Comparison of ENCODE assay signal across 19 cellular contexts in genomic region chr2:65354773-65355172, GRCh38.
"Had no signal": no experiment of that assay in that cellular context is flagged by ENCODE, and none has a peak within 500 bp of the region (broad histone marks: within the 10 kb centered on the region; RNA-seq: fewer than 3 reads in every experiment).

No MANE protein-coding gene starts in this region.

- H3K9ac ChIP-seq: neural progenitor cell had no signal

- H2AFZ ChIP-seq: neural progenitor cell had no signal

- H3K27ac ChIP-seq: gastroesophageal sphincter, heart left ventricle, right atrium auricular region had no signal

- H3K36me3 ChIP-seq: gastroesophageal sphincter, heart left ventricle, neural progenitor cell, right atrium auricular region, transverse colon had no signal

- H3K9me3 ChIP-seq: gastroesophageal sphincter, heart left ventricle, mucosa of descending colon, right atrium auricular region, transverse colon had no signal

- H3K4me3 ChIP-seq: gastroesophageal sphincter, heart left ventricle, mucosa of descending colon, neural progenitor cell, right atrium auricular region, transverse colon had no signal

- ATAC-seq: activated CD8-positive, alpha-beta memory T cell treated with anti-CD3 and anti-CD28 coated beads, Interleukin-2, amount 10 ng/mL, durations not matched to agents 7 days and 5 days; gastroesophageal sphincter; heart left ventricle; stimulated activated naive CD8-positive, alpha-beta T cell treated with anti-CD3 and anti-CD28 coated beads, Interleukin-15, Interleukin-2, amounts not matched to agents 100 U/mL and 50 U/mL, for 24 hours; WTC11 had no signal

- DNase-seq: activated CD4-positive, alpha-beta memory T cell treated with anti-CD3 and anti-CD28 coated beads, Interleukin-2, amount 10 ng/mL, durations not matched to agents 7 days and 5 days; activated CD4-positive, alpha-beta T cell treated with anti-CD3 and anti-CD28 coated beads for 4 hours; activated CD8-positive, alpha-beta memory T cell treated with anti-CD3 and anti-CD28 coated beads, Interleukin-2, amount 10 ng/mL, durations not matched to agents 7 days and 5 days; activated naive CD4-positive, alpha-beta T cell; activated naive CD8-positive, alpha-beta T cell treated with anti-CD3 and anti-CD28 coated beads for 36 hours; amniotic stem cell; caudate nucleus; heart left ventricle; naive B cell; stimulated activated naive CD8-positive, alpha-beta T cell treated with anti-CD3 and anti-CD28 coated beads, Interleukin-15, Interleukin-2, amounts not matched to agents 100 U/mL and 50 U/mL, for 24 hours had no signal

- H3K27me3 ChIP-seq: gastroesophageal sphincter, heart left ventricle, neural progenitor cell, right atrium auricular region, transverse colon had no signal

- FAIRE-seq: colon, endometrium, TTC549 had no signal
